ENCODE assay signal across 8 cellular contexts in the genomic region with DNA sequence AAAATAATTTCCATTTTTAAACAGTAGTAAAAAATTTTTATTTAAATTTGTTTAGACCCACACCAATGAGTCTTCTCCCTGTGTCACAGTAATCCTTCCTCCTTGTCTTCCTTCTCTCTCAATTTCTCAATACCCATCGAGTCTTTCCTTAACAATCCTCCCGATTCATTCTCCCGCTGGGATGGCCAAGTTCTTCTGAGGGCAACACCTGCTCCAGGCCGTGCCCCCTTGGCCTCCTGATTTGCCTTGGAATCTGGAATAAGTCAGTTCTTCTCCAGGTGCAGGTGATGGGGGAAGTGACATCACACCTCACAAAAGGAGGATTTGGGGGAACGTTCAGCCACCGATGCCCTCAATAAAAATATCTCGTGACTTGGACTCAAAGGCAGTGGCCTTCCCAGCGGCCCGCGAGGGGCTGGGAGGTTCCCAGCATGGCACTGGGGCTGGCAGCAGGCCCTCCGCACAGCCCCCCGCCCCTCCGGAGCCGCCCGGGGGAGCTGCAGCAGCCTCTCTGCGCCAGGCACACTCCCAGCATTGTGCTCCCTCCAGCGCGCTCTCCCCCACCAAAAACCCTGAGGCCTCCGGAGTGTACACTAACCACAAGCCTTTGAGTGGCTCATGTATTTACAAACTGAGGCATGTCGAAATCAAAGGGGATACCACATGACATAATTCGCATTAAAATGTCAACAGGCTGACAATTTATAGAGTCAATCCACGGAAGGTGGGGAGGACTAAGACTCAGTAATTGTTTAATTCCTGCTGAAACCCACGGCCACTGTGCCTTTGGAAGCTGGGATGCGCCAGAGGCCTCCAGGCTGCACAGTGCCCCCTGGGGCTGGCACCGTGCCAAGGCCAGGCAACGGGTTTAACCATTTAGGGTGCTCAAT.
DNase-seq lines count a peak whose midpoint lies in the region; ATAC-seq, FAIRE-seq and TF ChIP-seq lines count a peak whose summit lies in the region.

No MANE protein-coding gene starts in this region.

- no peaks in the 10 kb centered on the region for H3K27me3 ChIP-seq in pancreas

- DNase-seq in EH (ENCODE audit: low read depth) (peak; percentile 86), NCI-H2107 (lab: John Stamatoyannopoulos, UW) (peak; percentile 76), astrocyte of the spinal cord (ENCODE audit: low read depth, low spot score) (peak; percentile 84), pancreas (peak in 3 of 6 donors; percentile 51 to 87 (median 62)), retina (no peak), erythroblast (lab: John Stamatoyannopoulos, UW) (no peak)
- DNase-seq in stimulated activated naive CD4-positive, alpha-beta T cell treated with Interleukin-2 at 50 U/mL for 16 hours (lab: John Stamatoyannopoulos, UW), result no peak
- DNase-seq in activated naive CD4-positive, alpha-beta T cell (lab: John Stamatoyannopoulos, UW), result no peak

- TF ChIP-seq POLR2A in erythroblast (IDR thresholded peaks at IDR 0.05; ENCODE audit: low read length), result no peak

- H3K4me3 ChIP-seq in astrocyte of the spinal cord (ENCODE audit: low read depth, low read length) (no peak overlapping the region), pancreas (no peak overlapping the region)

- no peaks in the 10 kb centered on the region for H3K9me3 ChIP-seq in pancreas

- in situ Hi-C loops in astrocyte of the spinal cord (cut with HindIII; ENCODE audit: low sequenced_read_pairs), result no loop called here

- 66 to 67% methylated on average over 26 of the region's 26 CpGs for WGBS in pancreas, 2 donors

- intact Hi-C loops in pancreas (cut with DNase I), result no loop called here

- TF ChIP-seq CTCF in astrocyte of the spinal cord (IDR thresholded peaks at IDR 0.05; ENCODE audit: low read depth, low read length), result no peak
- no peak for TF ChIP-seq CTCF in pancreas (IDR thresholded peaks at IDR 0.05)

- H3K36me3 ChIP-seq in pancreas, result no peaks in the 10 kb centered on the region

- peaks cover 4 to 29% (median 15%) of the 10 kb centered on the region in 3 donors for H3K4me1 ChIP-seq in pancreas

- peak overlapping the region in 3 of 4 donors; percentile 30 to 72 (median 57) for H3K27ac ChIP-seq in pancreas

- peak in 3 of 4 donors; percentile 3 to 27 (median 18) for ATAC-seq in pancreas

- FAIRE-seq in pancreas (lab: Jason Lieb, UNC), result no peak

Comparison
In these comparisons a context has a peak if more than half of its experiments do, and no peak if none do; other contexts are left out.
1. DNase-seq: peak in EH (single experiment), NCI-H2107 (single experiment) and astrocyte of the spinal cord (single experiment); none in stimulated activated naive CD4-positive, alpha-beta T cell treated with Interleukin-2 at 50 U/mL for 16 hours (single experiment), retina (single experiment), erythroblast (0 of 2) and activated naive CD4-positive, alpha-beta T cell (0 of 4).